13 cellular contexts compared by ENCODE assay signal in the genomic region with DNA sequence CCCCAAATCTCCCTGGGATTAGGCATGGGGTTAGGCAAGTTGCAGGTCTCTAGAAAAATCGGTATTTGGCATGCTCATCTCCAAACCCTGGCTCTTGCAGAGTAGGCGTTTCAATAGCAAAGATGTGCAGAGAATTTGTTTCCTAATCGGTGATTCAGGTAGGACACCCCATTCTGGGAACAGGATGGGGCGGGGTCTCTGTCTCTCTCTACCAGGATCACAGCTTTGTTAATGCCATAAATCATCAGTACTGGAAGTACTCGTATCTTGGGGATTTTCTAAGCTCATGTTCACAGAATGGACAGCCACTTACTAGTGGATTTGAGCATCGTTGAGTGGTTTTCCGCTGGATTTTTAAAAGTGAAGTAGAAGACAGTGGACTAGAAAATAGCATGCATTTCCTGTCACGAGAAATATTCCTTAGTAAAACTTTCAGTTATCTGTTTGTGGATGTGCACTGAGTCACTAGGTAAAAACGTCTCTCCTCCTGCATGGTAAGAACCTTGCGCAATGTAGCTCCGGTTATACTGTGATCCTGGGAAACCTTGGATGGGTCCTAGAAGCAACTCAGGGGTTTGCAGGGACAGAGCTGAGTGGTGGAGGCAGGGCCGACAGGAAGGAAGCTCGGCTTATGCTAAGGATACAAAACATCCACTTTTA. TPM values are rescaled to one million over a fixed set of nuclear protein-coding genes. Genes with fewer than 3 reads are reported as not detected.
DNase-seq lines count a peak whose midpoint lies in the region; ATAC-seq, FAIRE-seq and TF ChIP-seq lines count a peak whose summit lies in the region.
"Had no signal": no experiment of that assay in that cellular context is flagged by ENCODE, and none has a peak within 500 bp of the region (broad histone marks: within the 10 kb centered on the region; RNA-seq: fewer than 3 reads in every experiment).

No MANE protein-coding gene starts in this region.

- H2AFZ ChIP-seq in osteoblast (ENCODE audit: low read length), result peak overlapping the region; percentile 2
- H2AFZ ChIP-seq in GM23338, result no peak overlapping the region

- H4K20me1 ChIP-seq in osteoblast (ENCODE audit: insufficient read depth, low read length) (no peaks in the 10 kb centered on the region), GM23338 (replicated peaks; ENCODE audit: insufficient read depth) (peaks cover 10% of the 10 kb centered on the region)

- FAIRE-seq in RCC 7860 (lab: Jason Lieb, UNC), result peak; percentile 90
- FAIRE-seq: D721Med had no signal

- H3K4me3 ChIP-seq in osteoblast (ENCODE audit: insufficient read depth, low read length) (no peak overlapping the region), GM23338 (no peak overlapping the region)
- no peak overlapping the region for H3K4me3 ChIP-seq in CD8-positive, alpha-beta T cell (ENCODE audit: low read depth, low read length)
- H3K4me3 ChIP-seq: prostate gland had no signal

- H3K36me3 ChIP-seq in osteoblast (ENCODE audit: insufficient read depth, low read length) (no peaks in the 10 kb centered on the region), GM23338 (ENCODE audit: insufficient read depth) (no peaks in the 10 kb centered on the region)
- H3K36me3 ChIP-seq in CD8-positive, alpha-beta T cell (ENCODE audit: insufficient read depth, low read length), result no peaks in the 10 kb centered on the region
- H3K36me3 ChIP-seq: prostate gland had no signal

- in situ Hi-C loops in Caki2 (cut with HindIII; ENCODE audit: low pct_unique_long_range_greater_than_20kb, low sequenced_read_pairs), result no loop called here

- no peaks in the 10 kb centered on the region for H3K9me3 Mint-ChIP-seq in CD8-positive, alpha-beta T cell
- H3K9me3 Mint-ChIP-seq in GM23338, result no peaks in the 10 kb centered on the region

- H3K4me2 ChIP-seq in osteoblast (ENCODE audit: insufficient read depth, low read length), result peak overlapping the region; percentile 34
- no peak overlapping the region for H3K4me2 ChIP-seq in GM23338

- TF ChIP-seq CTCF in osteoblast (IDR thresholded peaks at IDR 0.05; ENCODE audit: extremely low read depth, low read depth, low read length) (no peak), GM23338 (conservative IDR thresholded peaks at IDR 0.05; ENCODE audit: low read depth in 2 of 2) (no peak)
- no peak for TF ChIP-seq CTCF in CD8-positive, alpha-beta T cell (IDR thresholded peaks at IDR 0.05)

- H3K9me3 ChIP-seq in osteoblast (ENCODE audit: low read depth, low read length), result no peaks in the 10 kb centered on the region
- no peaks in the 10 kb centered on the region for H3K9me3 ChIP-seq in CD8-positive, alpha-beta T cell (ENCODE audit: low read length)
- H3K9me3 ChIP-seq: prostate gland had no signal

- H3K36me3 Mint-ChIP-seq in CD8-positive, alpha-beta T cell, result no peaks in the 10 kb centered on the region
- no peaks in the 10 kb centered on the region for H3K36me3 Mint-ChIP-seq in GM23338 (ENCODE audit: low read depth)
- H3K36me3 Mint-ChIP-seq: activated naive CD8-positive, alpha-beta T cell had no signal

- no peak overlapping the region for H3K4me3 Mint-ChIP-seq in CD8-positive, alpha-beta T cell
- H3K4me3 Mint-ChIP-seq in GM23338, result no peak overlapping the region
- H3K4me3 Mint-ChIP-seq: activated naive CD8-positive, alpha-beta T cell had no signal

- H3K27ac Mint-ChIP-seq in CD8-positive, alpha-beta T cell, result no peak overlapping the region
- no peak overlapping the region for H3K27ac Mint-ChIP-seq in GM23338
- H3K27ac Mint-ChIP-seq: activated naive CD8-positive, alpha-beta T cell had no signal

- CTCF ChIA-PET in CD8-positive, alpha-beta T cell (lab: Charles Lee), result no interaction called here

- intact Hi-C loops in CD8-positive, alpha-beta T cell (cut with DNase I, micrococcal nuclease), result no loop called here

- H3K79me2 ChIP-seq in osteoblast (ENCODE audit: insufficient read depth, low read length) (no peaks in the 10 kb centered on the region), GM23338 (replicated peaks; ENCODE audit: insufficient read depth) (peaks cover 25% of the 10 kb centered on the region)

- H3K4me1 ChIP-seq in osteoblast (ENCODE audit: insufficient read depth, low read length), result peaks cover 18% of the 10 kb centered on the region
- peaks cover 12% of the 10 kb centered on the region for H3K4me1 ChIP-seq in CD8-positive, alpha-beta T cell (ENCODE audit: insufficient read depth, low read length)
- H3K4me1 ChIP-seq in GM23338 (ENCODE audit: insufficient read depth), result peaks cover 8% of the 10 kb centered on the region; the same call in 1 of the 2 replicates

- DNase-seq in Caki2 (ENCODE audit: low read depth) (peak; percentile 71), RCC 7860 (ENCODE audit: low spot score) (peak; percentile 91), epithelial cell of prostate (ENCODE audit: low read depth, low spot score) (no peak), osteoblast (ENCODE audit: insufficient read length, low spot score, missing footprints) (peak; percentile 77), NCI-H446 (lab: John Stamatoyannopoulos, UW) (no peak), GM23338 (ENCODE audit: low spot score) (no peak)
- no peak for DNase-seq in CD8-positive, alpha-beta T cell
- DNase-seq: left colon, NCI-H1105 treated with DMSO at 0.1 percent for 48 hours had no signal

- H3K27me3 Mint-ChIP-seq in CD8-positive, alpha-beta T cell (ENCODE audit: low read depth), result peaks cover 11% of the 10 kb centered on the region
- peaks cover 30% of the 10 kb centered on the region for H3K27me3 Mint-ChIP-seq in GM23338 (ENCODE audit: insufficient read depth, low read depth, poor library complexity)

- POLR2A ChIA-PET in CD8-positive, alpha-beta T cell (lab: Charles Lee), result no interaction called here

- no peaks in the 10 kb centered on the region for H3K27me3 ChIP-seq in osteoblast (ENCODE audit: insufficient read depth, low read length)
- no peaks in the 10 kb centered on the region for H3K27me3 ChIP-seq in CD8-positive, alpha-beta T cell (ENCODE audit: insufficient read depth, low read length)
- H3K27me3 ChIP-seq in GM23338 (ENCODE audit: insufficient read depth), result peaks cover 11% of the 10 kb centered on the region

- peaks cover 18% of the 10 kb centered on the region for H3K4me1 Mint-ChIP-seq in CD8-positive, alpha-beta T cell (ENCODE audit: low read depth)
- H3K4me1 Mint-ChIP-seq in GM23338, result peaks cover 52% of the 10 kb centered on the region

- H3K9me2 ChIP-seq in GM23338 (ENCODE audit: insufficient read depth), result no peaks in the 10 kb centered on the region

- ATAC-seq in GM18907 (IDR thresholded peaks at IDR 0.05; ENCODE audit: unreplicated experiment), result no peak
- no peak for ATAC-seq in CD8-positive, alpha-beta T cell
- no peak for ATAC-seq in GM23338
- ATAC-seq: left colon had no signal

- peak overlapping the region; percentile 73 for H3K27ac ChIP-seq in epithelial cell of prostate
- H3K27ac ChIP-seq in osteoblast (ENCODE audit: low read depth, low read length), result peak overlapping the region; percentile 11
- no peak overlapping the region for H3K27ac ChIP-seq in CD8-positive, alpha-beta T cell (ENCODE audit: low read depth, low read length)
- no peak overlapping the region for H3K27ac ChIP-seq in GM23338 (ENCODE audit: low read depth)

- H3F3A ChIP-seq in GM23338 (replicated peaks; ENCODE audit: low read depth), result no peaks in the 10 kb centered on the region

TF ChIP-seq in GM23338, 12 proteins besides CTCF, POLR2A, EP300 and RAD21 (continues in another document):
- no peak for TF ChIP-seq JUNB (IDR thresholded peaks at IDR 0.05; ENCODE audit: unreplicated experiment)
- TF ChIP-seq EZH2 (IDR thresholded peaks at IDR 0.05; ENCODE audit: low read depth, unreplicated experiment), result no peak
- no peak for TF ChIP-seq CREB1 (CRISPR knock-in tag; IDR thresholded peaks at IDR 0.05; ENCODE audit: low read depth)
- no peak for TF ChIP-seq ZNF114 (CRISPR knock-in tag; IDR thresholded peaks at IDR 0.05)
- no peak for TF ChIP-seq REST (IDR thresholded peaks at IDR 0.05; ENCODE audit: unreplicated experiment)
- TF ChIP-seq ETS1 (IDR thresholded peaks at IDR 0.05), result no peak

RNA-seq across cellular contexts. Expression of gene TMEM51, which starts 5.1 kb away (rescaled TPM):
- total RNA-seq in Caki2 (2014; rRNA removed; shearing (Covaris generic); ENCODE audit: low replicate concordance), result 16.6 and 21.1 TPM in 2 replicates
- total RNA-seq in osteoblast, result 0.59 and 0.72 TPM in 2 replicates
- not detected for total RNA-seq in CD8-positive, alpha-beta T cell
- total RNA-seq in GM23338 (2014; rRNA removed; shearing (Covaris generic)), result 5.2 and 7.9 TPM in 2 replicates
- 4.0 and 4.7 TPM in 2 replicates for polyA plus RNA-seq in GM23338 (2016; fragmentation: Nextera tagmentation; extraction: Ambion mirVana)

Comparison
In these comparisons a context has a peak if more than half of its experiments do, and no peak if none do; other contexts are left out.
1. DNase-seq: peak in Caki2 (single experiment), RCC 7860 (single experiment) and osteoblast (single experiment); none in epithelial cell of prostate (single experiment), NCI-H446 (0 of 2), CD8-positive, alpha-beta T cell (0 of 7) and GM23338 (single experiment).
2. H3K27ac ChIP-seq: peak in epithelial cell of prostate (single experiment) and osteoblast (single experiment); none in CD8-positive, alpha-beta T cell (single experiment) and GM23338 (single experiment).